ENCODE assay signal across 25 cellular contexts in genomic region chr6:129269891-129270290, GRCh38.
"Had no signal": no experiment of that assay in that cellular context is flagged by ENCODE, and none has a peak within 500 bp of the region (broad histone marks: within the 10 kb centered on the region; RNA-seq: fewer than 3 reads in every experiment).

No MANE protein-coding gene starts in this region.

- H3K36me3 ChIP-seq: colonic mucosa, esophagus squamous epithelium, gastroesophageal sphincter, left lung, lower lobe of right lung had no signal

- H3K27me3 ChIP-seq: colonic mucosa, esophagus squamous epithelium, gastroesophageal sphincter, heart right ventricle, left lung had no signal

- H3K9me3 Mint-ChIP-seq: dendritic cell treated with granulocyte-macrophage colony-stimulating factor and Interleukin-4, amounts not matched to agents 40 ng/mL and 50 ng/mL, for 4 days; mesothelial cell of epicardium had no signal

- ATAC-seq: esophagus mucosa, gastroesophageal sphincter, heart right ventricle, left cardiac atrium, left lung, left ventricle myocardium superior, lower lobe of right lung, mucosa of descending colon had no signal

- H3K9me3 ChIP-seq: colonic mucosa, esophagus squamous epithelium, gastroesophageal sphincter, heart right ventricle, left lung, lower lobe of right lung, mucosa of descending colon had no signal

- H3K4me3 ChIP-seq: colonic mucosa, esophagus squamous epithelium, gastroesophageal sphincter, heart right ventricle, left lung, lower lobe of right lung, mucosa of descending colon had no signal

- H3K27me3 Mint-ChIP-seq: dendritic cell treated with granulocyte-macrophage colony-stimulating factor and Interleukin-4, amounts not matched to agents 40 ng/mL and 50 ng/mL, for 4 days had no signal

- H3K27ac ChIP-seq: colonic mucosa, epithelial cell of prostate, esophagus squamous epithelium, gastroesophageal sphincter, left lung, lower lobe of right lung had no signal

- H3K4me3 Mint-ChIP-seq: dendritic cell treated with granulocyte-macrophage colony-stimulating factor and Interleukin-4, amounts not matched to agents 40 ng/mL and 50 ng/mL, for 4 days; mesothelial cell of epicardium had no signal

- FAIRE-seq: endothelial cell of umbilical vein, frontal cortex, islet of Langerhans, keratinocyte had no signal

- DNase-seq: colonic mucosa; cortex of kidney; effector CD4-positive, alpha-beta T cell; effector memory CD4-positive, alpha-beta T cell; erythroblast; esophagus squamous epithelium; foreskin fibroblast; head of caudate nucleus; heart right ventricle; hippocampal formation; left cardiac atrium; left lung; left ventricle myocardium superior; lower lobe of right lung; mesenchymal stem cell; mucosa of descending colon had no signal

- H3K27ac Mint-ChIP-seq: dendritic cell treated with granulocyte-macrophage colony-stimulating factor and Interleukin-4, amounts not matched to agents 40 ng/mL and 50 ng/mL, for 4 days; mesothelial cell of epicardium had no signal

- H3K4me1 ChIP-seq: colonic mucosa, esophagus squamous epithelium, gastroesophageal sphincter, left lung, lower lobe of right lung had no signal
